In the genomic region with DNA sequence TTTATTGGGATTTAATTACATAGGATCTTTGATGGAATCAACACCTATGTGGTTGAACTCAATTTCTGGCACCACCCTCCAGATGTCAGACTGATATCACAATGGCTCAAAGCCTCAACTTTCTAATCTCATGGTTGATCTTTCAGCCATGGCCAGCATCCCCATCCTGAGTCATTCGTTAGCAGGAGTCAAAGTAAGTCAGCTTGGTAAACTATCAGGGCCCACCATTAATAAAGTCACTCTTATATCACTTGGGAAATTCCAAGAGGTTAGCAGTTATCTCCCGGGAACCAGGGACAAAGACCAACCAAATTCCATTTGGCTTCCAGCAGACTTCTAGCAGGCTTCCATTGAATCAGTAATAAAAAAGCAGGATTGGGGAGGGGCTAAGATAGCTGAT, we compare ENCODE assay signal across 19 cellular contexts. TPM values are rescaled to one million over a fixed set of nuclear protein-coding genes. Genes with fewer than 3 reads are reported as not detected.
DNase-seq lines count a peak whose midpoint lies in the region; ATAC-seq, FAIRE-seq and TF ChIP-seq lines count a peak whose summit lies in the region.
"Had no signal": no experiment of that assay in that cellular context is flagged by ENCODE, and none has a peak within 500 bp of the region (broad histone marks: within the 10 kb centered on the region; RNA-seq: fewer than 3 reads in every experiment).

No MANE protein-coding gene starts in this region.

- H3K27me3 ChIP-seq in K562 (ENCODE audit: control insufficient read depth in 2 of 2, insufficient read depth in 2 of 2, low read length in 2 of 2), result no peaks in the 10 kb centered on the region
- no peaks in the 10 kb centered on the region for H3K27me3 ChIP-seq in neural progenitor cell

- H3K9me1 ChIP-seq in K562 (ENCODE audit: control insufficient read depth, insufficient read depth, low read length), result no peaks in the 10 kb centered on the region

- H2AFZ ChIP-seq in K562 (ENCODE audit: low read depth, low read length) (no peak overlapping the region), neural progenitor cell (replicated peaks) (no peak overlapping the region)
- H2AFZ ChIP-seq: GM23338 had no signal

- H3K4me3 ChIP-seq in K562 (no peak overlapping the region), neural progenitor cell (no peak overlapping the region)
- H3K4me3 ChIP-seq: GM23338 had no signal

- H3K4me2 ChIP-seq in K562 (ENCODE audit: insufficient read depth, low read length), result no peak overlapping the region
- H3K4me2 ChIP-seq in neural progenitor cell, result no peak overlapping the region
- H3K4me2 ChIP-seq: GM23338 had no signal

- H3K4me3 Mint-ChIP-seq in neural progenitor cell, result no peak overlapping the region
- H3K4me3 Mint-ChIP-seq: GM23338 had no signal

- no TSS peak for BruUV-seq in K562 (replicated peaks; lab: Mats Ljungman, UMichigan)

- POLR2A ChIA-PET in K562 (lab: Yijun Ruan, JAX), result interaction anchor here (1.0 kb wide), 1 partner anchor 11 kb away, joined by 3 read pairs; no protein-coding TSS in a partner anchor

- peak; percentile 53 to 69 for TF ChIP-seq RAD21 in K562 (CRISPR knock-in tag; conservative IDR thresholded peaks at IDR 0.05 in 1 of 2, IDR thresholded peaks at IDR 0.05 in 1 of 2)

- no peaks in the 10 kb centered on the region for H3K79me2 ChIP-seq in K562 (ENCODE audit: control insufficient read depth, insufficient read depth, low read length)
- H3K79me2 ChIP-seq in neural progenitor cell (ENCODE audit: low read depth), result no peaks in the 10 kb centered on the region

- no peak overlapping the region for H3K27ac ChIP-seq in K562 (ENCODE audit: extremely low read depth, low read depth, low read length)
- no peak overlapping the region for H3K27ac ChIP-seq in neural progenitor cell

- no peaks in the 10 kb centered on the region for H3K36me3 Mint-ChIP-seq in neural progenitor cell

- DNase-seq in EL (peak; percentile 67), K562 (ENCODE audit: extremely low read depth in 1 of 4, low spot score in 3 of 4) (peak in 1 of 4 experiments; percentile 27), neural progenitor cell (ENCODE audit: low spot score) (peak; percentile 13), amygdala (lab: John Stamatoyannopoulos, UW) (no peak), ecto neural progenitor cell (ENCODE audit: low spot score) (no peak)
- no peak for DNase-seq in stimulated activated CD4-positive, alpha-beta T cell treated with anti-CD3 and anti-CD28 coated beads, Interleukin-2, amount 100 ng/mL, for 48 hours
- DNase-seq: C1 segment of cervical spinal cord, DMS 273 treated with DMSO at 0.1 percent for 48 hours, KBM-7, NCI-H1694, NCI-H2107, NCI-H2227 treated with DMSO at 0.1 percent for 48 hours, NCI-H524, Right ventricle myocardium superior had no signal

- H3K9ac ChIP-seq in K562 (ENCODE audit: insufficient read depth in 1 of 2, low read depth in 2 of 2, low read length in 2 of 2), result no peak overlapping the region
- H3K9ac ChIP-seq in neural progenitor cell, result no peak overlapping the region

- no peaks in the 10 kb centered on the region for H4K20me1 ChIP-seq in K562 (replicated peaks; ENCODE audit: control insufficient read depth, insufficient read depth, low read length)
- H4K20me1 ChIP-seq in neural progenitor cell (ENCODE audit: low read depth), result no peaks in the 10 kb centered on the region

- ATAC-seq in K562 (no peak), HG03520 (IDR thresholded peaks at IDR 0.05; ENCODE audit: unreplicated experiment) (no peak)
- ATAC-seq: GM23338, HCT116, Panc1 had no signal

- no peak for FAIRE-seq in K562 (lab: Jason Lieb, UNC)

- peaks cover 2% of the 10 kb centered on the region for H3K9me3 Mint-ChIP-seq in neural progenitor cell

- no peak for TF ChIP-seq POLR2A in K562 (conservative IDR thresholded peaks at IDR 0.05)

- in situ Hi-C loops in K562 (cut with MboI), result loop anchor here (5.0 kb wide), 1 partner anchor 154 kb away; no protein-coding TSS in a partner anchor

- H3K4me1 ChIP-seq in K562 (replicated peaks in 1 of 2; ENCODE audit: control insufficient read depth in 2 of 2, insufficient read depth in 2 of 2, low read length in 2 of 2) (peaks cover 0 to 7% of the 10 kb centered on the region in 2 experiments; a peak in 1 of 5 replicates), neural progenitor cell (peaks cover 9% of the 10 kb centered on the region)

- H3F3A ChIP-seq in neural progenitor cell (ENCODE audit: low read depth), result no peaks in the 10 kb centered on the region

- peak in 1 of 3 experiments; percentile 31; a peak in 1 of 6 replicates for TF ChIP-seq CTCF in K562 (IDR thresholded peaks at IDR 0.05 in 2 of 3, conservative IDR thresholded peaks at IDR 0.05 in 1 of 3; ENCODE audit: insufficient read depth in 2 of 3, low read depth in 1 of 3, low read length in 3 of 3)
- TF ChIP-seq CTCF in neural progenitor cell (IDR thresholded peaks at IDR 0.05), result no peak

- CTCF ChIA-PET in K562 (lab: Yijun Ruan, JAX; ENCODE audit: low intra/inter-chr PET ratio), result no interaction called here

- peaks cover 7% of the 10 kb centered on the region for H3K4me1 Mint-ChIP-seq in neural progenitor cell
- H3K4me1 Mint-ChIP-seq: GM23338 had no signal

- no peak for TF ChIP-seq EP300 in K562 (IDR thresholded peaks at IDR 0.05; ENCODE audit: low read length)

- no peaks in the 10 kb centered on the region for H3K9me3 ChIP-seq in K562 (replicated peaks; ENCODE audit: control insufficient read depth, insufficient read depth, low read depth, low read length)
- H3K9me3 ChIP-seq in neural progenitor cell (ENCODE audit: low read depth), result no peaks in the 10 kb centered on the region

- H3K27ac Mint-ChIP-seq in neural progenitor cell, result peak overlapping the region; percentile 93
- H3K27ac Mint-ChIP-seq: GM23338 had no signal

- H3K36me3 ChIP-seq in K562 (ENCODE audit: control insufficient read depth, insufficient read depth, low read length), result no peaks in the 10 kb centered on the region
- H3K36me3 ChIP-seq in neural progenitor cell, result no peaks in the 10 kb centered on the region

- no peaks in the 10 kb centered on the region for H3K27me3 Mint-ChIP-seq in neural progenitor cell (ENCODE audit: insufficient read depth, low read depth)

- intact Hi-C loops in K562 (cut with micrococcal nuclease), result loop anchor here (10.0 kb wide), 1 partner anchor 817 kb away; no protein-coding TSS in a partner anchor

- WGBS in K562 (ENCODE audit: insufficient coverage, low coverage, missing lambda C conversion rate), result 10% methylated on average over 2 of the region's 2 CpGs

TF ChIP-seq in PFSK-1, 5 proteins besides CTCF, POLR2A, EP300 and RAD21 (continues in another document):
- no peak for TF ChIP-seq SIN3A (IDR thresholded peaks at IDR 0.05; ENCODE audit: borderline replicate concordance, insufficient read depth, low read length)

TF ChIP-seq in K562, 482 proteins besides CTCF, POLR2A, EP300 and RAD21 (continues in another document):
- peak; percentile 21; the same call in 1 of the 2 replicates for TF ChIP-seq MYC (IDR thresholded peaks at IDR 0.05; ENCODE audit: low read depth, low read length)
- no peak for TF ChIP-seq MYC (CRISPR knock-in tag; IDR thresholded peaks at IDR 0.05; ENCODE audit: borderline replicate concordance, low read depth)
- TF ChIP-seq, protein P1, sequence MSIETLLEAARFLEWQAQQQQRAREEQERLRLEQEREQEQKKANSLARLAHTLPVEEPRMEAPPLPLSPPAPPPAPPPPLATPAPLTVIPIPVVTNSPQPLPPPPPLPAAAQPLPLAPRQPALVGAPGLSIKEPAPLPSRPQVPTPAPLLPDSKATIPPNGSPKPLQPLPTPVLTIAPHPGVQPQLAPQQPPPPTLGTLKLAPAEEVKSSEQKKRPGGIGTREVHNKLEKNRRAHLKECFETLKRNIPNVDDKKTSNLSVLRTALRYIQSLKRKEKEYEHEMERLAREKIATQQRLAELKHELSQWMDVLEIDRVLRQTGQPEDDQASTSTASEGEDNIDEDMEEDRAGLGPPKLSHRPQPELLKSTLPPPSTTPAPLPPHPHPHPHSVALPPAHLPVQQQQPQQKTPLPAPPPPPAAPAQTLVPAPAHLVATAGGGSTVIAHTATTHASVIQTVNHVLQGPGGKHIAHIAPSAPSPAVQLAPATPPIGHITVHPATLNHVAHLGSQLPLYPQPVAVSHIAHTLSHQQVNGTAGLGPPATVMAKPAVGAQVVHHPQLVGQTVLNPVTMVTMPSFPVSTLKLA (conservative IDR thresholded peaks at IDR 0.05), result no peak

RNA-seq across cellular contexts. Expression of a gene that starts 50.7 kb away (rescaled TPM):
- polyA plus RNA-seq in PFSK-1 (2012; ENCODE audit: insufficient read length, low read depth), result 0.74 TPM
- 0.07 and 0.19 TPM in 2 replicates for total RNA-seq in K562 (2011; cell fraction: chromatin; rRNA removed; ENCODE audit: low replicate concordance)
- not detected in 2 replicates for total RNA-seq in K562 (2011; cell fraction: nucleolus; rRNA removed)
- total RNA-seq in K562 (2011; cell fraction: nucleoplasm; rRNA removed), result 0.15 TPM in 1 of 2 replicates, not detected in the other
- total RNA-seq in K562 (2014; rRNA removed), result 0.04 TPM in 1 of 2 replicates, not detected in the other
- total RNA-seq in K562 (2014; rRNA removed; fragmentation: Illumina TruSeq; extraction: Trizol), result 0.13 and 0.22 TPM in 2 replicates
- 0.15 and 0.18 TPM in 2 replicates for total RNA-seq in K562 (2015; rRNA removed; fragmentation: Illumina TruSeq; extraction: Trizol)
- 0.13 and 0.16 TPM in 2 replicates for total RNA-seq in K562 (2021)
- 0.13 and 0.22 TPM in 2 replicates for polyA plus RNA-seq in K562 (2011; rRNA removed)
- polyA plus RNA-seq in K562 (2011; cell fraction: cytosol; rRNA removed), result 0.06 and 0.10 TPM in 2 replicates
- 0.16 and 0.37 TPM in 2 replicates for polyA plus RNA-seq in K562 (2011; cell fraction: nucleus; rRNA removed)
- 0.14 and 0.76 TPM in 2 replicates for polyA plus RNA-seq in K562 (2012)
- 0.07 and 0.16 TPM in 2 replicates for polyA plus RNA-seq in K562 (2014; fragmentation: Illumina TruSeq; extraction: Trizol)
- under 1 TPM; 0.08 to 0.23 TPM for polyA plus RNA-seq in K562 (2014; fragmentation: Nextera tagmentation; extraction: Ambion mirVana)
- polyA plus RNA-seq in K562 (2014; rRNA removed), result 0.05 and 0.08 TPM in 2 replicates
- 0.27 and 0.32 TPM in 2 replicates for polyA minus RNA-seq in K562 (2011; rRNA and poly(A)+ RNA removed)
- not detected in 2 replicates for polyA minus RNA-seq in K562 (2011; cell fraction: cytosol; rRNA and poly(A)+ RNA removed)
- polyA minus RNA-seq in K562 (2011; cell fraction: nucleus; rRNA and poly(A)+ RNA removed), result 0.33 TPM in 1 of 2 replicates, not detected in the other
- 1.2 and 2.1 TPM in 2 replicates for total RNA-seq in neural progenitor cell (ENCODE audit: low replicate concordance)

Comparison
In these comparisons a context has a peak if more than half of its experiments do, and no peak if none do; other contexts are left out.
1. DNase-seq: peak in EL (single experiment) and neural progenitor cell (single experiment); none in stimulated activated CD4-positive, alpha-beta T cell treated with anti-CD3 and anti-CD28 coated beads, Interleukin-2, amount 100 ng/mL, for 48 hours (0 of 2), amygdala (0 of 56) and ecto neural progenitor cell (single experiment).